Comparison of ENCODE assay signal across 1 cellular context in genomic region chr5:16712600-16712999, GRCh38.
TF ChIP-seq lines count a peak whose summit lies in the region.

No MANE protein-coding gene starts in this region.

TF ChIP-seq in GM23338, 12 proteins besides CTCF, POLR2A, EP300 and RAD21 (continued from another document):
- TF ChIP-seq ZNF462 (CRISPR knock-in tag; IDR thresholded peaks at IDR 0.05) (no peak), JUNB (IDR thresholded peaks at IDR 0.05; ENCODE audit: unreplicated experiment) (no peak), POLR2AphosphoS5 (IDR thresholded peaks at IDR 0.05; ENCODE audit: low read depth) (no peak), EZH2phosphoT487 (IDR thresholded peaks at IDR 0.05; ENCODE audit: unreplicated experiment) (no peak), ZNF114 (CRISPR knock-in tag; IDR thresholded peaks at IDR 0.05) (no peak), ZNF331 (CRISPR knock-in tag; IDR thresholded peaks at IDR 0.05; ENCODE audit: low read depth) (no peak), NANOG (IDR thresholded peaks at IDR 0.05; ENCODE audit: borderline replicate concordance) (no peak), EZH2 (IDR thresholded peaks at IDR 0.05; ENCODE audit: low read depth, unreplicated experiment) (no peak)
